ENCODE assay signal across 17 cellular contexts in the genomic region with DNA sequence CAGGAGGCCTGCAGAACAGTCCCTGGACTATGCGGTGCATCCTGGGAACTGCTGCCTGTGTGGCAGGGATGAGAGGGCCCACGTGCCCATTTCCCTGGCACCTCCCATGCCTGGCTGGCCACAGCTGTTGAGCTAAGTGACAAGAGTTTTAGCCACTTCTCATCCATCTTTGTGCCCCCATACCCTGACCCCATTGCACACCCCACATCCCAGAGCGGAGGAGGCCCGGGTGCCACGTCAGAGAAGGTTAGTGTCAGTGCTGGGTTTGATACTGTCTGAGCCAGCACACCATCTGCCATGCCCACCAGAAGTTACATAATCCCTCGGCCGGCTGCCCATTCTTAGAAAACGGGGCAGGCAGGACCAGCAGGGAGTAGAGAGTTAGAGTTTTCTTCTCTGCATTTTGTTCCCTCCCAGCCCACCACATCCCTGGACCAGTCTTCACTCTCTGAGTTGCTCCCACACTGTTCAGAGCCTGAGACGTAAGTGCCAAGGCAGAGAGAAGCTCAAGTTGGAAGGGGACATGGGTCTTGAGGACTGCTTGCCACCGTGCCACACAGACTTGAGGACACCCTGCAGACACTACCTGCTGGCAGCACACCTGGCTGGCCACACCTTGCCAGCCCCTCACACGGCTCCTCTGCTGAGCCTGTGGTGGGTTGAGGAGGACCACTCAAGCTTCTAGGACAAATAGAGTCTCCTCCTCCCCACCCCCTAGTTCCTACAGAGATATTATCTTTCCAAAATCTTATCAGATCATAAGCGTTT. TPM values are rescaled to one million over a fixed set of nuclear protein-coding genes. Genes with fewer than 3 reads are reported as not detected.
DNase-seq lines count a peak whose midpoint lies in the region; ATAC-seq and TF ChIP-seq lines count a peak whose summit lies in the region.
"Had no signal": no experiment of that assay in that cellular context is flagged by ENCODE, and none has a peak within 500 bp of the region (broad histone marks: within the 10 kb centered on the region; RNA-seq: fewer than 3 reads in every experiment).

No MANE protein-coding gene starts in this region.

- H3K4me1 ChIP-seq in tibial artery, result peaks cover 0 to 5% (median under 1%) of the 10 kb centered on the region in 4 donors
- H3K4me1 ChIP-seq: thyroid gland had no signal

- H3K4me3 ChIP-seq in tibial artery, result no peak overlapping the region
- H3K4me3 ChIP-seq: BLaER1, left ventricle myocardium inferior, thyroid gland had no signal

- POLR2A ChIA-PET in activated naive CD8-positive, alpha-beta T cell treated with anti-CD3 and anti-CD28 coated beads, Interleukin-2, amount 10 ng/mL, durations not matched to agents 7 days and 5 days (lab: Charles Lee), result no interaction called here

- ATAC-seq in activated naive CD8-positive, alpha-beta T cell treated with anti-CD3 and anti-CD28 coated beads, Interleukin-2, amount 10 ng/mL, durations not matched to agents 7 days and 5 days (ENCODE audit: low read depth), result no peak
- no peak for ATAC-seq in HG03097 (IDR thresholded peaks at IDR 0.05; ENCODE audit: low FRiP score, unreplicated experiment)

- no peaks in the 10 kb centered on the region for H3K4me1 Mint-ChIP-seq in activated naive CD8-positive, alpha-beta T cell treated with anti-CD3 and anti-CD28 coated beads, Interleukin-2, amount 10 ng/mL, durations not matched to agents 7 days and 5 days
- H3K4me1 Mint-ChIP-seq in activated naive CD8-positive, alpha-beta T cell treated with anti-CD3 and anti-CD28 coated beads for 36 hours, result no peaks in the 10 kb centered on the region

- H3K9me3 Mint-ChIP-seq in activated naive CD8-positive, alpha-beta T cell treated with anti-CD3 and anti-CD28 coated beads, Interleukin-2, amount 10 ng/mL, durations not matched to agents 7 days and 5 days, result no peaks in the 10 kb centered on the region
- H3K9me3 Mint-ChIP-seq in activated naive CD8-positive, alpha-beta T cell treated with anti-CD3 and anti-CD28 coated beads for 36 hours, result no peaks in the 10 kb centered on the region
- H3K9me3 Mint-ChIP-seq: dendritic cell treated with granulocyte-macrophage colony-stimulating factor and Interleukin-4, amounts not matched to agents 40 ng/mL and 50 ng/mL, for 4 days had no signal

- no peaks in the 10 kb centered on the region for H3K9me3 ChIP-seq in tibial artery
- H3K9me3 ChIP-seq: BLaER1, left ventricle myocardium inferior, thyroid gland had no signal

- intact Hi-C loops in tibial artery (cut with DNase I; ENCODE audit: low total_unique reads), result no loop called here

- H3K36me3 ChIP-seq in tibial artery, result no peaks in the 10 kb centered on the region
- H3K36me3 ChIP-seq: BLaER1, left ventricle myocardium inferior, thyroid gland had no signal

- H3K36me3 Mint-ChIP-seq in activated naive CD8-positive, alpha-beta T cell treated with anti-CD3 and anti-CD28 coated beads, Interleukin-2, amount 10 ng/mL, durations not matched to agents 7 days and 5 days, result no peaks in the 10 kb centered on the region
- no peaks in the 10 kb centered on the region for H3K36me3 Mint-ChIP-seq in activated naive CD8-positive, alpha-beta T cell treated with anti-CD3 and anti-CD28 coated beads for 36 hours

- DNase-seq in activated naive CD8-positive, alpha-beta T cell treated with anti-CD3 and anti-CD28 coated beads, Interleukin-2, amount 10 ng/mL, durations not matched to agents 7 days and 5 days, result peak; percentile 13
- DNase-seq in activated naive CD8-positive, alpha-beta T cell treated with anti-CD3 and anti-CD28 coated beads for 36 hours, result no peak
- DNase-seq in cerebellum (ENCODE audit: low spot score) (peak; percentile 87), nucleus accumbens (lab: John Stamatoyannopoulos, UW) (peak in 35 of 56 donors; percentile 29 to 83 (median 57)), tibial artery (peak; percentile 21 to 58), activated gamma-delta T cell (lab: John Stamatoyannopoulos, UW) (no peak), RPMI8226 (no peak)
- DNase-seq: activated naive CD4-positive, alpha-beta T cell treated with Interleukin-2 at 50 U/mL for 16 hours; activated T-cell treated with anti-CD3 and anti-CD28 coated beads for 4 hours; foreskin melanocyte; left ventricle myocardium inferior; NCI-H1105; thyroid gland had no signal

- no peak for TF ChIP-seq CTCF in tibial artery (IDR thresholded peaks at IDR 0.05)

- H3K27me3 ChIP-seq in tibial artery, result no peaks in the 10 kb centered on the region
- H3K27me3 ChIP-seq: BLaER1, thyroid gland had no signal

- no peak overlapping the region for H3K4me3 Mint-ChIP-seq in activated naive CD8-positive, alpha-beta T cell treated with anti-CD3 and anti-CD28 coated beads, Interleukin-2, amount 10 ng/mL, durations not matched to agents 7 days and 5 days
- no peak overlapping the region for H3K4me3 Mint-ChIP-seq in activated naive CD8-positive, alpha-beta T cell treated with anti-CD3 and anti-CD28 coated beads for 36 hours
- H3K4me3 Mint-ChIP-seq: dendritic cell treated with granulocyte-macrophage colony-stimulating factor and Interleukin-4, amounts not matched to agents 40 ng/mL and 50 ng/mL, for 4 days had no signal

- peaks cover 9% of the 10 kb centered on the region for H3K27me3 Mint-ChIP-seq in activated naive CD8-positive, alpha-beta T cell treated with anti-CD3 and anti-CD28 coated beads, Interleukin-2, amount 10 ng/mL, durations not matched to agents 7 days and 5 days
- peaks cover 10% of the 10 kb centered on the region for H3K27me3 Mint-ChIP-seq in activated naive CD8-positive, alpha-beta T cell treated with anti-CD3 and anti-CD28 coated beads for 36 hours

- no peak overlapping the region for H3K27ac Mint-ChIP-seq in activated naive CD8-positive, alpha-beta T cell treated with anti-CD3 and anti-CD28 coated beads, Interleukin-2, amount 10 ng/mL, durations not matched to agents 7 days and 5 days
- no peak overlapping the region for H3K27ac Mint-ChIP-seq in activated naive CD8-positive, alpha-beta T cell treated with anti-CD3 and anti-CD28 coated beads for 36 hours
- H3K27ac Mint-ChIP-seq: dendritic cell treated with granulocyte-macrophage colony-stimulating factor and Interleukin-4, amounts not matched to agents 40 ng/mL and 50 ng/mL, for 4 days; progenitor cell of endocrine pancreas had no signal

- H3K27ac ChIP-seq in tibial artery, result no peak overlapping the region
- H3K27ac ChIP-seq: BLaER1, left ventricle myocardium inferior, thyroid gland had no signal

RNA-seq across cellular contexts. Expression of gene UNC5B, which starts 13.1 kb away (rescaled TPM):
- total RNA-seq in activated naive CD8-positive, alpha-beta T cell treated with anti-CD3 and anti-CD28 coated beads, Interleukin-2, amount 10 ng/mL, durations not matched to agents 7 days and 5 days, result under 1 TPM in 1 of 2 experiments, not detected in 1; 0.03 TPM
- total RNA-seq in activated naive CD8-positive, alpha-beta T cell treated with anti-CD3 and anti-CD28 coated beads for 36 hours, result under 1 TPM in 1 of 2 experiments, not detected in 1; 0.04 TPM
- 10.7 TPM for total RNA-seq in cerebellum

Comparison
In these comparisons a context has a peak if more than half of its experiments do, and no peak if none do; other contexts are left out.
1. DNase-seq: peak in activated naive CD8-positive, alpha-beta T cell treated with anti-CD3 and anti-CD28 coated beads, Interleukin-2, amount 10 ng/mL, durations not matched to agents 7 days and 5 days (single experiment), cerebellum (single experiment), nucleus accumbens (35 of 56) and tibial artery (2 of 2); none in activated naive CD8-positive, alpha-beta T cell treated with anti-CD3 and anti-CD28 coated beads for 36 hours (single experiment), activated gamma-delta T cell (single experiment) and RPMI8226 (single experiment).
2. RNA of gene UNC5B, which starts 13.1 kb away (total RNA-seq): 10.7 TPM in cerebellum (single experiment); 0.04 TPM in activated naive CD8-positive, alpha-beta T cell treated with anti-CD3 and anti-CD28 coated beads for 36 hours and 0.03 TPM in activated naive CD8-positive, alpha-beta T cell treated with anti-CD3 and anti-CD28 coated beads, Interleukin-2, amount 10 ng/mL, durations not matched to agents 7 days and 5 days; every median in the first group is over 10 times any median in the second.